Comparison of ENCODE assay signal across 1 cellular context in genomic region chr3:13600950-13601691, GRCh38.
TF ChIP-seq lines count a peak whose summit lies in the region.

No MANE protein-coding gene starts in this region.

TF ChIP-seq in IMR-90, 13 proteins besides CTCF, POLR2A, EP300 and RAD21:
- TF ChIP-seq ELK1 (IDR thresholded peaks at IDR 0.05; ENCODE audit: borderline replicate concordance, low read depth, low read length), result no peak
- no peak for TF ChIP-seq CHD1 (IDR thresholded peaks at IDR 0.05; ENCODE audit: low read depth, low read length)
- no peak for TF ChIP-seq MXI1 (IDR thresholded peaks at IDR 0.05; ENCODE audit: borderline replicate concordance, low read depth, low read length)
- no peak for TF ChIP-seq RFX5 (IDR thresholded peaks at IDR 0.05; ENCODE audit: low read depth, low read length)
- TF ChIP-seq NFE2L2 (IDR thresholded peaks at IDR 0.05; ENCODE audit: low read depth, low read length), result no peak
- no peak for TF ChIP-seq FOS (IDR thresholded peaks at IDR 0.05; ENCODE audit: low read depth, low read length)
- no peak for TF ChIP-seq RCOR1 (IDR thresholded peaks at IDR 0.05; ENCODE audit: insufficient replicate concordance, low read length)
- TF ChIP-seq MAZ (IDR thresholded peaks at IDR 0.05; ENCODE audit: borderline replicate concordance, low read depth, low read length), result no peak
- no peak for TF ChIP-seq MAFK (IDR thresholded peaks at IDR 0.05; ENCODE audit: low read depth, low read length)
- no peak; the same call in 1 of the 2 replicates for TF ChIP-seq USF2 (IDR thresholded peaks at IDR 0.05; ENCODE audit: low read depth, low read length)
- no peak for TF ChIP-seq SMC3 (IDR thresholded peaks at IDR 0.05; ENCODE audit: low read depth, low read length)
